2 cellular contexts compared by ENCODE assay signal in the genomic region with DNA sequence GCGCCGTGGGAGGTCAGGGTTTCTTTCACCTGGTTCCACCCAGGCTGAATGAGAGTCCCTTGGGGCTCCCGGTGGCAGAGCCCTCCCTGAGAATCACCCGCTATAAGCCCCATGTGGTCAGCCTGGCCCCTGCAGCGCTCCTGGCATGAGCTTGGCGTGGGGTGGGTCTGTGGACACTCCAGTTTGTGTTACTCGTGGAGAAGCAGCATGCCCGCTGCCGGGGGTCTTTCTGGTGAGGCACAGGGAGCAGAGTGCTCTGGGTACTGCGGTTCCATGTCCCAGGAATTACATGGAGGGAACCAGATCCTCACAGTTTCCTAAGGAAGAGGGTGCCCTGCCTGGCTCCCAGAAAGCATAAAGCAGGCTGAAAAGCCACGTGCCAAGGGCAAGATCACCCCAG.
TF ChIP-seq lines count a peak whose summit lies in the region.

No MANE protein-coding gene starts in this region.

TF ChIP-seq in IMR-90, 13 proteins besides CTCF, POLR2A, EP300 and RAD21:
- no peak for TF ChIP-seq SMC3 (IDR thresholded peaks at IDR 0.05; ENCODE audit: low read depth, low read length)
- TF ChIP-seq RFX5 (IDR thresholded peaks at IDR 0.05; ENCODE audit: low read depth, low read length) = no peak
- no peak for TF ChIP-seq BHLHE40 (IDR thresholded peaks at IDR 0.05; ENCODE audit: low read depth, low read length)
- TF ChIP-seq NFE2L2 (IDR thresholded peaks at IDR 0.05; ENCODE audit: low read depth, low read length) = no peak
- no peak for TF ChIP-seq CEBPB (IDR thresholded peaks at IDR 0.05; ENCODE audit: low read depth, low read length)
- no peak for TF ChIP-seq FOS (IDR thresholded peaks at IDR 0.05; ENCODE audit: low read depth, low read length)
- no peak for TF ChIP-seq CHD1 (IDR thresholded peaks at IDR 0.05; ENCODE audit: low read depth, low read length)
- no peak for TF ChIP-seq MXI1 (IDR thresholded peaks at IDR 0.05; ENCODE audit: borderline replicate concordance, low read depth, low read length)
- no peak for TF ChIP-seq RCOR1 (IDR thresholded peaks at IDR 0.05; ENCODE audit: insufficient replicate concordance, low read length)
- TF ChIP-seq ELK1 (IDR thresholded peaks at IDR 0.05; ENCODE audit: borderline replicate concordance, low read depth, low read length) = no peak
- TF ChIP-seq USF2 (IDR thresholded peaks at IDR 0.05; ENCODE audit: low read depth, low read length) = no peak
- no peak for TF ChIP-seq MAZ (IDR thresholded peaks at IDR 0.05; ENCODE audit: borderline replicate concordance, low read depth, low read length)

TF ChIP-seq in K562, 482 proteins besides CTCF, POLR2A, EP300 and RAD21:
- TF ChIP-seq GABPB2 (CRISPR knock-in tag; conservative IDR thresholded peaks at IDR 0.05) (no peak), POLR2G (IDR thresholded peaks at IDR 0.05; ENCODE audit: low read depth, low read length) (0 out of 2 replicates have a peak, but pooled peaks have one; percentile 29), NR2C1 (IDR thresholded peaks at IDR 0.05) (no peak), NR2C1 (tag; IDR thresholded peaks at IDR 0.05) (no peak)
